Comparison of ENCODE assay signal across 9 cellular contexts in the genomic region with DNA sequence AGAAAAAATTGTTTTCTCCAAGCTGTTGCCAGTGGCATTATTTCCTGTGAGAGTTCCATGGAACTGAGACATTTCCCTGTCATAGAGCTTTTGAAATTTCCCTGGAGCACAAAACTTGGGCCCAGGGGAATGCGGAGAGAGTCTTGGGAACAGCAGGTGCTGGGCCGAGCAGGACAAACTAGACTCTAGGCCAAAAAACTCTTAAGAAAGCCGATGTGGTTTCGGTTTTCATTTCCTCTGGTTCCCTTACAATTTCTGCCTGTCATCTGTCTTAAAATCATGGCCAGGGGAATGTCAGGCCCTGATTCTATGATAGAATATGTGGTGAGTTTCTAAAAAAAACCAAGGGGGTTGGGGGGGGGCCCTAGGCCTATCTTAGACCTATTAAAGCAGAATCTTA. TPM values are rescaled to one million over a fixed set of nuclear protein-coding genes. Genes with fewer than 3 reads are reported as not detected.
A peak's percentile ranks its signal among the peaks of the same experiment; 100 is the strongest.
DNase-seq lines count a peak whose midpoint lies in the region; ATAC-seq and FAIRE-seq lines count a peak whose summit lies in the region.
"Had no signal": no experiment of that assay in that cellular context is flagged by ENCODE, and none has a peak within 500 bp of the region (broad histone marks: within the 10 kb centered on the region; RNA-seq: fewer than 3 reads in every experiment).

No MANE protein-coding gene starts in this region.

- FAIRE-seq in GM18507 (lab: Jason Lieb, UNC) (peak; percentile 53), HTR-8/SVneo (lab: Jason Lieb, UNC) (no peak)

- H3K4me3 ChIP-seq in skeletal muscle satellite cell (ENCODE audit: low read length), result no peak overlapping the region

- H3K4me1 ChIP-seq in skeletal muscle satellite cell (ENCODE audit: control insufficient read depth, insufficient read depth, low read length), result peaks cover 9% of the 10 kb centered on the region

- H3K36me3 ChIP-seq in skeletal muscle satellite cell (ENCODE audit: insufficient read depth, low read length), result peaks cover 24% of the 10 kb centered on the region

- H3K4me2 ChIP-seq in skeletal muscle satellite cell (ENCODE audit: low read length), result no peak overlapping the region

- peak overlapping the region; percentile 23 for H3K9ac ChIP-seq in skeletal muscle satellite cell (ENCODE audit: low read depth, low read length)

- DNase-seq in GM18507 (ENCODE audit: extremely low spot score, insufficient read length, low read depth) (no peak), SW 1271 (lab: John Stamatoyannopoulos, UW) (no peak), NCI-H2107 treated with DMSO at 0.1 percent for 48 hours (lab: John Stamatoyannopoulos, UW; ENCODE audit: unreplicated experiment) (no peak), HTR-8/SVneo (ENCODE audit: insufficient read length, low spot score) (no peak)
- DNase-seq: NCI-H1105 had no signal

- H3K27me3 ChIP-seq in skeletal muscle satellite cell (ENCODE audit: control insufficient read depth, insufficient read depth, low read length), result no peaks in the 10 kb centered on the region

- no peaks in the 10 kb centered on the region for H3K9me3 ChIP-seq in skeletal muscle satellite cell (replicated peaks; ENCODE audit: low read length)

- peak overlapping the region; percentile 49 for H3K27ac ChIP-seq in cingulate gyrus (ENCODE audit: low read depth, low read length)

- ATAC-seq in HG02852 (IDR thresholded peaks at IDR 0.05; ENCODE audit: unreplicated experiment) (peak; percentile 18), HG03469 (IDR thresholded peaks at IDR 0.05; ENCODE audit: unreplicated experiment) (no peak)

RNA-seq across cellular contexts. Expression of a gene that starts 4.6 kb away (rescaled TPM):
- total RNA-seq in skeletal muscle satellite cell (2012; rRNA removed), result 15.7 and 19.7 TPM in 2 replicates

RNA-seq across cellular contexts. Expression of a gene that starts 4.8 kb away (rescaled TPM):
- total RNA-seq in skeletal muscle satellite cell (2012; rRNA removed), result 9.9 and 16.4 TPM in 2 replicates

RNA-seq across cellular contexts. Expression of a gene that starts 11.9 kb away (rescaled TPM):
- 45.6 and 46.3 TPM in 2 replicates for total RNA-seq in skeletal muscle satellite cell (2012; rRNA removed)

RNA-seq across cellular contexts. Expression of a gene that starts 21.7 kb away (rescaled TPM):
- 2.0 TPM in 1 of 2 replicates, not detected in the other for total RNA-seq in skeletal muscle satellite cell (2012; rRNA removed)
